In genomic region chr2:36464006-36464721, GRCh38 we compare ENCODE assay signal across 24 cellular contexts.
DNase-seq lines count a peak whose midpoint lies in the region; ATAC-seq, FAIRE-seq and TF ChIP-seq lines count a peak whose summit lies in the region.
"Had no signal": no experiment of that assay in that cellular context is flagged by ENCODE, and none has a peak within 500 bp of the region (broad histone marks: within the 10 kb centered on the region; RNA-seq: fewer than 3 reads in every experiment).

No MANE protein-coding gene starts in this region.

- no peak overlapping the region for H3K9ac ChIP-seq in astrocyte (ENCODE audit: low read length)

- H3K27me3 ChIP-seq in GM23338 (ENCODE audit: insufficient read depth) (no peaks in the 10 kb centered on the region), astrocyte (ENCODE audit: insufficient read depth, low read length) (no peaks in the 10 kb centered on the region)
- H3K27me3 ChIP-seq: stomach, upper lobe of right lung had no signal

- no peaks in the 10 kb centered on the region for H3K36me3 ChIP-seq in GM23338 (ENCODE audit: insufficient read depth)
- peaks cover 51% of the 10 kb centered on the region for H3K36me3 ChIP-seq in astrocyte (ENCODE audit: insufficient read depth, low read length)

- no peaks in the 10 kb centered on the region for H3K9me3 Mint-ChIP-seq in GM23338
- H3K9me3 Mint-ChIP-seq in astrocyte (ENCODE audit: unreplicated experiment), result no peaks in the 10 kb centered on the region
- H3K9me3 Mint-ChIP-seq: activated naive CD4-positive, alpha-beta T cell treated with anti-CD3 and anti-CD28 coated beads, Interleukin-2, amount 10 ng/mL, durations not matched to agents 7 days and 5 days; T-cell had no signal

- TF ChIP-seq EP300 in A549 (IDR thresholded peaks at IDR 0.05), result no peak

- peak overlapping the region; percentile 72 for H3K27ac Mint-ChIP-seq in GM23338
- H3K27ac Mint-ChIP-seq in astrocyte (ENCODE audit: unreplicated experiment), result peak overlapping the region; percentile 77
- H3K27ac Mint-ChIP-seq: activated CD8-positive, alpha-beta memory T cell treated with anti-CD3 and anti-CD28 coated beads, Interleukin-2, amount 10 ng/mL, durations not matched to agents 7 days and 5 days; activated naive CD4-positive, alpha-beta T cell treated with anti-CD3 and anti-CD28 coated beads, Interleukin-2, amount 10 ng/mL, durations not matched to agents 7 days and 5 days; T-cell had no signal

- H3K4me3 ChIP-seq in A549 (no peak overlapping the region), GM23338 (no peak overlapping the region), astrocyte (ENCODE audit: insufficient read depth, low read depth, low read length) (no peak overlapping the region)
- H3K4me3 ChIP-seq: stomach, upper lobe of right lung had no signal

- H4K20me1 ChIP-seq in GM23338 (replicated peaks; ENCODE audit: insufficient read depth) (no peaks in the 10 kb centered on the region), astrocyte (ENCODE audit: insufficient read depth, low read length) (no peaks in the 10 kb centered on the region)

- H3K4me2 ChIP-seq in A549 (0 out of 3 replicates have a peak overlapping the region, but pooled peaks have one; percentile 1), GM23338 (peak overlapping the region; percentile 39; the same call in 1 of the 2 replicates), astrocyte (ENCODE audit: low read length) (no peak overlapping the region)

- 0 out of 2 replicates have a peak, but pooled peaks cover 5% of the 10 kb centered on the region for H3F3A ChIP-seq in GM23338 (replicated peaks; ENCODE audit: low read depth)

- H3K4me1 ChIP-seq in A549 (peaks cover 61% of the 10 kb centered on the region), GM23338 (ENCODE audit: insufficient read depth) (peaks cover 53% of the 10 kb centered on the region), astrocyte (ENCODE audit: insufficient read depth, low read length) (peaks cover 53% of the 10 kb centered on the region)

- TF ChIP-seq CTCF in A549 (IDR thresholded peaks at IDR 0.05), result no peak
- no peak for TF ChIP-seq CTCF in GM23338 (conservative IDR thresholded peaks at IDR 0.05; ENCODE audit: low read depth in 2 of 2)
- TF ChIP-seq CTCF in astrocyte (IDR thresholded peaks at IDR 0.05; ENCODE audit: insufficient read depth, low read depth, low read length), result no peak

- WGBS in A549 (ENCODE audit: missing lambda C conversion rate), result 93% methylated on average over 11 of the region's 11 CpGs

- H3K4me3 Mint-ChIP-seq in GM23338 (no peak overlapping the region), astrocyte (ENCODE audit: unreplicated experiment) (no peak overlapping the region)
- H3K4me3 Mint-ChIP-seq: activated CD8-positive, alpha-beta memory T cell treated with anti-CD3 and anti-CD28 coated beads, Interleukin-2, amount 10 ng/mL, durations not matched to agents 7 days and 5 days; activated naive CD4-positive, alpha-beta T cell treated with anti-CD3 and anti-CD28 coated beads, Interleukin-2, amount 10 ng/mL, durations not matched to agents 7 days and 5 days; T-cell had no signal

- peaks cover 9% of the 10 kb centered on the region for H3K4me1 Mint-ChIP-seq in GM23338
- peaks cover 24% of the 10 kb centered on the region for H3K4me1 Mint-ChIP-seq in astrocyte (ENCODE audit: low read depth, unreplicated experiment)
- H3K4me1 Mint-ChIP-seq: activated naive CD4-positive, alpha-beta T cell treated with anti-CD3 and anti-CD28 coated beads, Interleukin-2, amount 10 ng/mL, durations not matched to agents 7 days and 5 days had no signal

- no peaks in the 10 kb centered on the region for H3K9me2 ChIP-seq in GM23338 (ENCODE audit: insufficient read depth)

- DNase-seq in A549 (ENCODE audit: low read depth in 1 of 2, low spot score in 1 of 2) (no peak), GM23338 (ENCODE audit: low spot score) (no peak), astrocyte (ENCODE audit: low read depth) (no peak), iris pigment epithelial cell (ENCODE audit: low read depth) (peak; percentile 86), HEK293T (ENCODE audit: extremely low spot score) (no peak), Kasumi-1 (lab: John Stamatoyannopoulos, UW) (no peak)
- DNase-seq in stimulated activated CD4-positive, alpha-beta T cell treated with anti-CD3 and anti-CD28 coated beads, Interleukin-12 subunit alpha, Interleukin-12 subunit beta, amount 100 ng/mL, for 4 hours, result no peak
- DNase-seq: activated CD8-positive, alpha-beta memory T cell treated with anti-CD3 and anti-CD28 coated beads, Interleukin-2, amount 10 ng/mL, durations not matched to agents 7 days and 5 days; activated naive CD4-positive, alpha-beta T cell treated with anti-CD3 and anti-CD28 coated beads, Interleukin-2, amount 10 ng/mL, durations not matched to agents 7 days and 5 days; aorta; cerebellar nuclear complex; effector memory CD4-positive, alpha-beta T cell; Karpas-422; kidney glomerular epithelial cell; mammary epithelial cell; NCI-H1048; NCI-H2029; retina; stomach; T-cell; upper lobe of right lung had no signal

- no peak for TF ChIP-seq POLR2A in A549 (IDR thresholded peaks at IDR 0.05; ENCODE audit: low read length)

- no peak for FAIRE-seq in A549 (lab: Jason Lieb, UNC)
- FAIRE-seq in astrocyte (lab: Jason Lieb, UNC), result no peak
- FAIRE-seq: A204.1, HTR-8/SVneo had no signal

- H3K27ac ChIP-seq in A549 (peak overlapping the region in 1 of 2 experiments; percentile 87; a peak in 4 of 6 replicates), GM23338 (ENCODE audit: low read depth) (peak overlapping the region; percentile 46), astrocyte (ENCODE audit: low read depth, low read length) (peak overlapping the region; percentile 29)
- H3K27ac ChIP-seq: upper lobe of right lung had no signal

- CTCF ChIA-PET in A549 (lab: Yijun Ruan, JAX) (interaction anchor here (5.9 to 7.4 kb wide), 3 partner anchors 14 to 110 kb away, joined by 53 to 148 read pairs (median 75); partner anchors contain the start of gene CRIM1), HEK293T (lab: Yijun Ruan, JAX) (no interaction called here)

- H3K9me3 ChIP-seq in A549 (no peaks in the 10 kb centered on the region), astrocyte (ENCODE audit: insufficient read depth, low read depth, low read length) (no peaks in the 10 kb centered on the region)
- H3K9me3 ChIP-seq: stomach, upper lobe of right lung had no signal

- H3K27me3 Mint-ChIP-seq in GM23338 (ENCODE audit: insufficient read depth, low read depth, poor library complexity), result no peaks in the 10 kb centered on the region
- H3K27me3 Mint-ChIP-seq in astrocyte (ENCODE audit: low read depth, unreplicated experiment), result no peaks in the 10 kb centered on the region
- H3K27me3 Mint-ChIP-seq: activated CD8-positive, alpha-beta memory T cell treated with anti-CD3 and anti-CD28 coated beads, Interleukin-2, amount 10 ng/mL, durations not matched to agents 7 days and 5 days; activated naive CD4-positive, alpha-beta T cell treated with anti-CD3 and anti-CD28 coated beads, Interleukin-2, amount 10 ng/mL, durations not matched to agents 7 days and 5 days; T-cell had no signal

- no peak for TF ChIP-seq RAD21 in A549 (conservative IDR thresholded peaks at IDR 0.05 in 1 of 2, IDR thresholded peaks at IDR 0.05 in 1 of 2)

- no peak overlapping the region for H2AFZ ChIP-seq in GM23338
- no peak overlapping the region for H2AFZ ChIP-seq in astrocyte (ENCODE audit: low read depth, low read length)

- ATAC-seq in A549 (no peak), GM23338 (no peak), HG02981 (IDR thresholded peaks at IDR 0.05; ENCODE audit: unreplicated experiment) (no peak)
- ATAC-seq: activated CD8-positive, alpha-beta memory T cell treated with anti-CD3 and anti-CD28 coated beads, Interleukin-2, amount 10 ng/mL, durations not matched to agents 7 days and 5 days; T-cell; upper lobe of right lung had no signal

- POLR2A ChIA-PET in A549 (lab: Yijun Ruan, JAX), result no interaction called here
- POLR2A ChIA-PET in HEK293T (lab: Yijun Ruan, JAX), result no interaction called here

- peaks cover 21% of the 10 kb centered on the region for H3K36me3 Mint-ChIP-seq in GM23338 (ENCODE audit: low read depth)
- peaks cover 25% of the 10 kb centered on the region for H3K36me3 Mint-ChIP-seq in astrocyte (ENCODE audit: low read depth, unreplicated experiment)
- H3K36me3 Mint-ChIP-seq: activated CD8-positive, alpha-beta memory T cell treated with anti-CD3 and anti-CD28 coated beads, Interleukin-2, amount 10 ng/mL, durations not matched to agents 7 days and 5 days; activated naive CD4-positive, alpha-beta T cell treated with anti-CD3 and anti-CD28 coated beads, Interleukin-2, amount 10 ng/mL, durations not matched to agents 7 days and 5 days had no signal

- H3K79me2 ChIP-seq in GM23338 (replicated peaks; ENCODE audit: insufficient read depth), result peaks cover 23% of the 10 kb centered on the region
- peaks cover 68% of the 10 kb centered on the region for H3K79me2 ChIP-seq in astrocyte (ENCODE audit: insufficient read depth, low read length)

TF ChIP-seq in A549, 52 proteins besides CTCF, POLR2A, EP300 and RAD21 (continues in another document):
- TF ChIP-seq FOSL2 (IDR thresholded peaks at IDR 0.05) (no peak), FOSL2 (CRISPR knock-in tag; IDR thresholded peaks at IDR 0.05) (no peak), FOSB (CRISPR knock-in tag; IDR thresholded peaks at IDR 0.05) (no peak), GATA3 (IDR thresholded peaks at IDR 0.05; ENCODE audit: borderline replicate concordance) (no peak), EHMT2 (IDR thresholded peaks at IDR 0.05; ENCODE audit: low read depth) (no peak), RARB (CRISPR knock-in tag; IDR thresholded peaks at IDR 0.05) (no peak), CEBPB (IDR thresholded peaks at IDR 0.05) (no peak), JUNB (IDR thresholded peaks at IDR 0.05) (no peak), TFCP2L1 (CRISPR knock-in tag; IDR thresholded peaks at IDR 0.05) (no peak)

TF ChIP-seq in GM23338, 12 proteins besides CTCF, POLR2A, EP300 and RAD21 (continues in another document):
- no peak for TF ChIP-seq POLR2AphosphoS5 (IDR thresholded peaks at IDR 0.05; ENCODE audit: low read depth)
- TF ChIP-seq JUNB (IDR thresholded peaks at IDR 0.05; ENCODE audit: unreplicated experiment), result no peak

TF ChIP-seq in HEK293T, 16 proteins besides CTCF, POLR2A, EP300 and RAD21:
- TF ChIP-seq FOXA1 (IDR thresholded peaks at IDR 0.05) (no peak), NFRKB (IDR thresholded peaks at IDR 0.05) (no peak), LEF1 (IDR thresholded peaks at IDR 0.05; ENCODE audit: borderline replicate concordance) (no peak), L3MBTL2 (conservative IDR thresholded peaks at IDR 0.05) (no peak), TARDBP (IDR thresholded peaks at IDR 0.05) (no peak), HDGF (IDR thresholded peaks at IDR 0.05; ENCODE audit: borderline replicate concordance) (no peak), BHLHE40 (IDR thresholded peaks at IDR 0.05; ENCODE audit: borderline replicate concordance) (no peak), FOXM1 (IDR thresholded peaks at IDR 0.05; ENCODE audit: borderline replicate concordance) (no peak), SUZ12 (IDR thresholded peaks at IDR 0.05) (no peak), SP1 (IDR thresholded peaks at IDR 0.05) (no peak)
